In genomic region chr11:7688238-7688826, GRCh38 we compare ENCODE assay signal across 8 cellular contexts. TPM values are rescaled to one million over a fixed set of nuclear protein-coding genes. Genes with fewer than 3 reads are reported as not detected.
DNase-seq lines count a peak whose midpoint lies in the region; ATAC-seq and TF ChIP-seq lines count a peak whose summit lies in the region.

No MANE protein-coding gene starts in this region.

- DNase-seq in ACHN (peak; percentile 17), smooth muscle cell (lab: John Stamatoyannopoulos, UW; ENCODE audit: unreplicated experiment) (no peak)
- no peak for DNase-seq in stimulated activated CD4-positive, alpha-beta T cell treated with anti-CD3 and anti-CD28 coated beads, Interleukin-2, amount 100 ng/mL, for 48 hours
- DNase-seq in stimulated activated naive CD4-positive, alpha-beta T cell treated with Interleukin-2 at 50 U/mL for 16 hours (lab: John Stamatoyannopoulos, UW) = no peak

- H2AFZ ChIP-seq in smooth muscle cell (ENCODE audit: low read depth) = no peak overlapping the region

- H3K4me1 ChIP-seq in gastroesophageal sphincter (no peaks in the 10 kb centered on the region), smooth muscle cell (ENCODE audit: low read depth) (peaks cover 8% of the 10 kb centered on the region)

- in situ Hi-C loops in ACHN (cut with HindIII; ENCODE audit: low pct_ligation_motif_present, low pct_unique_long_range_greater_than_20kb, low sequenced_read_pairs) = no loop called here

- ATAC-seq in HG03135 (IDR thresholded peaks at IDR 0.05; ENCODE audit: unreplicated experiment) = peak; percentile 51
- peak; percentile 69 for ATAC-seq in SK-N-SH treated with all-trans-retinoic acid at 6 μM for 48 hours
- no peak for ATAC-seq in gastroesophageal sphincter

- H3K27me3 ChIP-seq in gastroesophageal sphincter = peaks cover 8% of the 10 kb centered on the region
- H3K27me3 ChIP-seq in smooth muscle cell (ENCODE audit: low read depth) = no peaks in the 10 kb centered on the region

- H3K9ac ChIP-seq in smooth muscle cell (ENCODE audit: low read depth) = no peak overlapping the region

- no peak overlapping the region for H3K4me3 ChIP-seq in gastroesophageal sphincter
- H3K4me3 ChIP-seq in smooth muscle cell = no peak overlapping the region

- H3K36me3 ChIP-seq in gastroesophageal sphincter = no peaks in the 10 kb centered on the region
- no peaks in the 10 kb centered on the region for H3K36me3 ChIP-seq in smooth muscle cell (ENCODE audit: low read depth)

- TF ChIP-seq POLR2A in gastroesophageal sphincter (IDR thresholded peaks at IDR 0.05) = no peak

- H4K20me1 ChIP-seq in smooth muscle cell (ENCODE audit: low read depth) = no peaks in the 10 kb centered on the region

- 11 to 15% methylated on average over 3 to 4 of the region's 4 CpGs for WGBS in gastroesophageal sphincter (ENCODE audit: low coverage in 1 of 2), 2 donors
- 7% methylated on average over 4 of the region's 4 CpGs for WGBS in smooth muscle cell (ENCODE audit: low lambda C conversion rate)

- no peaks in the 10 kb centered on the region for H3K9me3 ChIP-seq in gastroesophageal sphincter
- H3K9me3 ChIP-seq in smooth muscle cell (replicated peaks; ENCODE audit: low read depth) = no peaks in the 10 kb centered on the region

- H3K79me2 ChIP-seq in smooth muscle cell (ENCODE audit: low read depth) = no peaks in the 10 kb centered on the region

- H3K4me2 ChIP-seq in smooth muscle cell = no peak overlapping the region

- H3F3A ChIP-seq in smooth muscle cell (ENCODE audit: low read depth) = no peaks in the 10 kb centered on the region

- no peak overlapping the region for H3K27ac ChIP-seq in gastroesophageal sphincter
- H3K27ac ChIP-seq in smooth muscle cell (ENCODE audit: low read depth) = no peak overlapping the region

- TF ChIP-seq EP300 in gastroesophageal sphincter (IDR thresholded peaks at IDR 0.05) = no peak

- TF ChIP-seq CTCF in GM12872 (IDR thresholded peaks at IDR 0.05; ENCODE audit: insufficient read depth, low read depth, low read length) (peak; percentile 82), gastroesophageal sphincter (IDR thresholded peaks at IDR 0.05) (peak; percentile 45 to 71 (median 56)), smooth muscle cell (IDR thresholded peaks at IDR 0.05; ENCODE audit: borderline replicate concordance, insufficient read depth, poor library complexity, severe bottlenecking) (peak; percentile 82)

TF ChIP-seq in SK-N-SH treated with all-trans-retinoic acid at 6 μM for 48 hours, 23 proteins besides CTCF, POLR2A, EP300 and RAD21:
- TF ChIP-seq BACH2 (CRISPR knock-in tag; IDR thresholded peaks at IDR 0.05; ENCODE audit: borderline replicate concordance) = no peak
- no peak for TF ChIP-seq CSDC2 (CRISPR knock-in tag; IDR thresholded peaks at IDR 0.05)
- TF ChIP-seq ZNF70 (CRISPR knock-in tag; IDR thresholded peaks at IDR 0.05) = no peak
- TF ChIP-seq ZNF565 (CRISPR knock-in tag; conservative IDR thresholded peaks at IDR 0.05; ENCODE audit: low read depth) = no peak
- no peak for TF ChIP-seq OSR1 (CRISPR knock-in tag; IDR thresholded peaks at IDR 0.05)
- no peak for TF ChIP-seq ARNTL (CRISPR knock-in tag; IDR thresholded peaks at IDR 0.05; ENCODE audit: borderline replicate concordance, low read depth)
- TF ChIP-seq, protein P1, sequence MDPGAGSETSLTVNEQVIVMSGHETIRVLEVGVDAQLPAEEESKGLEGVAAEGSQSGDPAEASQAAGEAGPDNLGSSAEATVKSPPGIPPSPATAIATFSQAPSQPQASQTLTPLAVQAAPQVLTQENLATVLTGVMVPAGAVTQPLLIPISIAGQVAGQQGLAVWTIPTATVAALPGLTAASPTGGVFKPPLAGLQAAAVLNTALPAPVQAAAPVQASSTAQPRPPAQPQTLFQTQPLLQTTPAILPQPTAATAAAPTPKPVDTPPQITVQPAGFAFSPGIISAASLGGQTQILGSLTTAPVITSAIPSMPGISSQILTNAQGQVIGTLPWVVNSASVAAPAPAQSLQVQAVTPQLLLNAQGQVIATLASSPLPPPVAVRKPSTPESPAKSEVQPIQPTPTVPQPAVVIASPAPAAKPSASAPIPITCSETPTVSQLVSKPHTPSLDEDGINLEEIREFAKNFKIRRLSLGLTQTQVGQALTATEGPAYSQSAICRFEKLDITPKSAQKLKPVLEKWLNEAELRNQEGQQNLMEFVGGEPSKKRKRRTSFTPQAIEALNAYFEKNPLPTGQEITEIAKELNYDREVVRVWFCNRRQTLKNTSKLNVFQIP (CRISPR knock-in tag; IDR thresholded peaks at IDR 0.05; ENCODE audit: borderline replicate concordance, low read depth) = no peak
- TF ChIP-seq RARB (CRISPR knock-in tag; IDR thresholded peaks at IDR 0.05) = no peak
- TF ChIP-seq, protein P2, sequence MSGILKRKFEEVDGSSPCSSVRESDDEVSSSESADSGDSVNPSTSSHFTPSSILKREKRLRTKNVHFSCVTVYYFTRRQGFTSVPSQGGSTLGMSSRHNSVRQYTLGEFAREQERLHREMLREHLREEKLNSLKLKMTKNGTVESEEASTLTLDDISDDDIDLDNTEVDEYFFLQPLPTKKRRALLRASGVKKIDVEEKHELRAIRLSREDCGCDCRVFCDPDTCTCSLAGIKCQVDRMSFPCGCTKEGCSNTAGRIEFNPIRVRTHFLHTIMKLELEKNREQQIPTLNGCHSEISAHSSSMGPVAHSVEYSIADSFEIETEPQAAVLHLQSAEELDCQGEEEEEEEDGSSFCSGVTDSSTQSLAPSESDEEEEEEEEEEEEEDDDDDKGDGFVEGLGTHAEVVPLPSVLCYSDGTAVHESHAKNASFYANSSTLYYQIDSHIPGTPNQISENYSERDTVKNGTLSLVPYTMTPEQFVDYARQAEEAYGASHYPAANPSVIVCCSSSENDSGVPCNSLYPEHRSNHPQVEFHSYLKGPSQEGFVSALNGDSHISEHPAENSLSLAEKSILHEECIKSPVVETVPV (CRISPR knock-in tag; IDR thresholded peaks at IDR 0.05) = no peak
- TF ChIP-seq GLIS3 (CRISPR knock-in tag; IDR thresholded peaks at IDR 0.05) = no peak
- TF ChIP-seq ZC3H10 (CRISPR knock-in tag; IDR thresholded peaks at IDR 0.05) = no peak
- TF ChIP-seq ZNF8 (CRISPR knock-in tag; IDR thresholded peaks at IDR 0.05) = no peak

RNA-seq across cellular contexts. Expression of gene CYB5R2, which starts 15.0 kb away (rescaled TPM):
- total RNA-seq in gastroesophageal sphincter = 1 to 10 TPM; 1.2 to 4.4 (median 2.1) TPM
- total RNA-seq in smooth muscle cell = 32.4 and 45.2 TPM in 2 replicates
- polyA plus RNA-seq in smooth muscle cell = 45.1 and 48.1 TPM in 2 replicates

RNA-seq across cellular contexts. Expression of gene OVCH2, which starts 17.9 kb away (rescaled TPM):
- total RNA-seq in gastroesophageal sphincter (not detected), smooth muscle cell (0.13 and 1.7 TPM in 2 replicates)
- 0.26 and 1.6 TPM in 2 replicates for polyA plus RNA-seq in smooth muscle cell
